Comparison of ENCODE assay signal across 8 cellular contexts in the genomic region with DNA sequence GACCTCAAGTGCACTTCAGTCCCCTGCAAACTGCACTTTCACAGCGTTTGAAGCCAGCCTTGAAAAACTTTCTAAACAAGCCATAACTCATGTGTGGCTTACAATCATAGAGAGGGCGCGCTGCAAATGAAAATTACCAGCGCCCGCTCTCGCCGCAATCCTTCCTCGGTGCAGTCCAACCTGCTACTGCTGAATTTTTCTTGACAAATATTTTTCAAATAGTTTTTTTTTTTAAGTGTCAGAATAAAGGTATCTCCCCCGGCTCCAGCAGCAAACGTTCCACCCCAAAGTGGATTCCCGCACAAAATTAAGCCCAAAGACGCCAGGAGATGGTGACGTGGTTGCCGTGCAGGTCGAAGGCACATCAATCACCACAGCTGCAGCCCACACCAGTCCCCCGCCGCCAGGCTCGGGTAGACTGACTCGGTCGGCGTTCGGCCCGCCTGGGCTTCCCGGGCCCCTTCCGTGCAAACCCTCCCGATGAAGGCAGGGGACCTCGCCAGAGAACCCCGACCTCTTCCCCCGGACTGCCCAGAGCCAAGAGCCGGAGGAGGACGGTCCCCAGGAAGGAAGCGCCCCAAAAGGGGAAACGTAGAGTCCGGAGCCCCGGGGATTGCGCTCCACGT.
DNase-seq lines count a peak whose midpoint lies in the region; ATAC-seq and TF ChIP-seq lines count a peak whose summit lies in the region.

No MANE protein-coding gene starts in this region.

- peaks cover 13% of the 10 kb centered on the region for H3K4me1 ChIP-seq in mucosa of stomach (ENCODE audit: control insufficient read depth, insufficient read depth, low read length)

- H3K4me1 Mint-ChIP-seq in stimulated activated naive CD8-positive, alpha-beta T cell treated with anti-CD3 and anti-CD28 coated beads, Interleukin-15, amount 100 ng/mL, for 72 hours, result peaks cover 40% of the 10 kb centered on the region

- no peak for TF ChIP-seq CTCF in epithelial cell of esophagus (IDR thresholded peaks at IDR 0.05; ENCODE audit: insufficient read depth, low read depth, low read length, missing control alignments)
- no peak for TF ChIP-seq CTCF in GM13977 (IDR thresholded peaks at IDR 0.05; ENCODE audit: extremely low read depth, insufficient read depth, missing control alignments)

- H3K4me3 ChIP-seq in epithelial cell of esophagus (ENCODE audit: low read length) (peak overlapping the region; percentile 81), mucosa of stomach (ENCODE audit: low read length) (peak overlapping the region; percentile 57)

- H3K27me3 Mint-ChIP-seq in stimulated activated naive CD8-positive, alpha-beta T cell treated with anti-CD3 and anti-CD28 coated beads, Interleukin-15, amount 100 ng/mL, for 72 hours, result no peaks in the 10 kb centered on the region

- no peaks in the 10 kb centered on the region for H3K36me3 ChIP-seq in mucosa of stomach (ENCODE audit: control insufficient read depth, insufficient read depth, low read length)

- peak; percentile 10 for ATAC-seq in GM18861 (IDR thresholded peaks at IDR 0.05; ENCODE audit: unreplicated experiment)
- peak; percentile 10 for ATAC-seq in HG02885 (IDR thresholded peaks at IDR 0.05; ENCODE audit: poor library complexity, unreplicated experiment)
- ATAC-seq in stimulated activated naive CD8-positive, alpha-beta T cell treated with anti-CD3 and anti-CD28 coated beads, Interleukin-15, amount 100 ng/mL, for 72 hours, result peak; percentile 56

- no peaks in the 10 kb centered on the region for H3K9me3 ChIP-seq in mucosa of stomach (ENCODE audit: control insufficient read depth, low read length)

- H3K9ac ChIP-seq in mucosa of stomach (ENCODE audit: low read length), result peak overlapping the region; percentile 71

- in situ Hi-C loops in GM13977 (cut with MboI; ENCODE audit: low pct_unique_long_range_greater_than_20kb, low sequenced_read_pairs, unreplicated experiment), result no loop called here

- DNase-seq in NCI-H510A treated with DMSO at 0.1 percent for 48 hours (lab: John Stamatoyannopoulos, UW) (peak; percentile 45), epithelial cell of esophagus (ENCODE audit: low read depth) (peak; percentile 54), GM13977 (ENCODE audit: low spot score) (no peak)
- DNase-seq in activated CD8-positive, alpha-beta memory T cell treated with anti-CD3 and anti-CD28 coated beads, Interleukin-2, amount 50 U/mL, for 4 hours, result peak; percentile 53
- DNase-seq in stimulated activated naive CD8-positive, alpha-beta T cell treated with anti-CD3 and anti-CD28 coated beads, Interleukin-15, amount 100 ng/mL, for 72 hours, result peak; percentile 68 to 72

- no peaks in the 10 kb centered on the region for H3K9me3 Mint-ChIP-seq in stimulated activated naive CD8-positive, alpha-beta T cell treated with anti-CD3 and anti-CD28 coated beads, Interleukin-15, amount 100 ng/mL, for 72 hours

- peak overlapping the region; percentile 97 to 98 for H3K27ac Mint-ChIP-seq in stimulated activated naive CD8-positive, alpha-beta T cell treated with anti-CD3 and anti-CD28 coated beads, Interleukin-15, amount 100 ng/mL, for 72 hours

- H3K4me3 Mint-ChIP-seq in stimulated activated naive CD8-positive, alpha-beta T cell treated with anti-CD3 and anti-CD28 coated beads, Interleukin-15, amount 100 ng/mL, for 72 hours, result peak overlapping the region; percentile 85 to 96

- H3K27me3 ChIP-seq in mucosa of stomach (ENCODE audit: control insufficient read depth, insufficient read depth, low read length), result no peaks in the 10 kb centered on the region
